22 cellular contexts compared by ENCODE assay signal in the genomic region with DNA sequence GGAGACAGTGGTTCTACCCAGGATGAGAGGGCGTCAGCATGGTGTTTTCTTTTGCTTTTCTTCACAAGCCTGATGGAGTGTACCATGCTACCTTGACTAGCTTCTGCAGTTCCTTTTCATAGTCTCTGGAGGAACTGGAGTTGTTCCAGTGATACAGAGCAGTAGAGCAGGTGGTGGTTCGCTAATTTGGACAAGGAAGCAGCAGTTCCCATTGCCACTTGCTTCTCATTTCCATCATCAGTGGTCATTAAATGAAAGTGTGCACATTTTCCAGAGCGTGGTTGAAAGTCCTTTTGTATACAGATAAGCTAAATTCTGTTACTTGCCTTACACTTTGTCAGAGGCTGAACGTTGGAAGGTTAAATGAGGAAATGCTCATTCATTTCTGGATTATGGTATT.
DNase-seq lines count a peak whose midpoint lies in the region; ATAC-seq, FAIRE-seq and TF ChIP-seq lines count a peak whose summit lies in the region.
"Had no signal": no experiment of that assay in that cellular context is flagged by ENCODE, and none has a peak within 500 bp of the region (broad histone marks: within the 10 kb centered on the region; RNA-seq: fewer than 3 reads in every experiment).

No MANE protein-coding gene starts in this region.

- WGBS in esophagus squamous epithelium, 2 donors, result 70 to 84% methylated on average over 4 of the region's 4 CpGs

- FAIRE-seq in GM12892 (lab: Jason Lieb, UNC), result peak; percentile 64
- FAIRE-seq: H54, K562 had no signal

- DNase-seq in GM12892 (ENCODE audit: insufficient read length), result no peak
- DNase-seq in myocyte (ENCODE audit: low read depth), result peak; percentile 58
- DNase-seq in esophagus squamous epithelium (lab: John Stamatoyannopoulos, UW), result no peak
- DNase-seq in NCI-H524 treated with DMSO at 0.1 percent for 48 hours (lab: John Stamatoyannopoulos, UW), result no peak
- DNase-seq: Caco-2; CD8-positive, alpha-beta T cell; DMS79 treated with DMSO at 0.1 percent for 48 hours; MV-4-11; NCI-H1105; NCI-H1436 treated with DMSO at 0.1 percent for 48 hours; NCI-H187 treated with DMSO at 0.1 percent for 48 hours; NCI-H2107; NCI-H446 treated with DMSO at 0.1 percent for 48 hours; NCI-H526 treated with DMSO at 0.1 percent for 48 hours; SK-N-SH; SW 1271 had no signal

- intact Hi-C loops in esophagus squamous epithelium (cut with DNase I), result loop anchor here (10.0 kb wide), 2 partner anchors 184 to 324 kb away; a partner anchor contains a TSS

- ATAC-seq in GM21367 (IDR thresholded peaks at IDR 0.05; ENCODE audit: unreplicated experiment), result no peak
- ATAC-seq: CD8-positive, alpha-beta T cell; K562 had no signal

- peak overlapping the region; percentile 1; the same call in 1 of the 2 replicates for H3K4me2 ChIP-seq in OCI-LY3 (ENCODE audit: low read length)
- H3K4me2 ChIP-seq: SK-N-SH had no signal

- TF ChIP-seq CTCF in OCI-LY3 (IDR thresholded peaks at IDR 0.05; ENCODE audit: low read depth, low read length) (no peak), esophagus squamous epithelium (IDR thresholded peaks at IDR 0.05) (no peak)

- no peak overlapping the region for H3K4me3 ChIP-seq in OCI-LY3 (ENCODE audit: low read length)
- H3K4me3 ChIP-seq in duodenal mucosa (ENCODE audit: low read depth in 1 of 2, low read length in 2 of 2), result peak overlapping the region; percentile 34 to 50
- no peak overlapping the region for H3K4me3 ChIP-seq in esophagus squamous epithelium
- H3K4me3 ChIP-seq: K562 had no signal

- no peak overlapping the region for H2AFZ ChIP-seq in OCI-LY3 (ENCODE audit: low read depth, low read length)

- no peak overlapping the region for H3K27ac ChIP-seq in OCI-LY3 (ENCODE audit: low read length)
- H3K27ac ChIP-seq in duodenal mucosa (ENCODE audit: low read depth, low read length), result no peak overlapping the region
- no peak overlapping the region for H3K27ac ChIP-seq in esophagus squamous epithelium
- H3K27ac ChIP-seq: C4-2B had no signal

- H4K20me1 ChIP-seq in OCI-LY3 (ENCODE audit: insufficient read depth, low read length), result no peaks in the 10 kb centered on the region

- H3K27me3 ChIP-seq in OCI-LY3 (ENCODE audit: low read depth, low read length), result no peaks in the 10 kb centered on the region
- H3K27me3 ChIP-seq in duodenal mucosa (ENCODE audit: control insufficient read depth in 1 of 2, insufficient read depth in 2 of 2, low read length in 2 of 2), result no peaks in the 10 kb centered on the region
- no peaks in the 10 kb centered on the region for H3K27me3 ChIP-seq in esophagus squamous epithelium

- H3K9ac ChIP-seq in OCI-LY3 (ENCODE audit: low read length) (no peak overlapping the region), duodenal mucosa (ENCODE audit: low read depth in 1 of 2, low read length in 2 of 2) (no peak overlapping the region)
- H3K9ac ChIP-seq: SK-N-SH had no signal

- H3K36me3 ChIP-seq in OCI-LY3 (replicated peaks; ENCODE audit: low read depth, low read length) (no peaks in the 10 kb centered on the region), duodenal mucosa (ENCODE audit: control insufficient read depth in 1 of 2, insufficient read depth in 2 of 2, low read length in 2 of 2) (no peaks in the 10 kb centered on the region), esophagus squamous epithelium (peaks cover 0 to 14% (median 0%) of the 10 kb centered on the region in 3 donors)

- H3K79me2 ChIP-seq in OCI-LY3 (ENCODE audit: low read length), result no peaks in the 10 kb centered on the region

- peaks cover 14% of the 10 kb centered on the region for H3K4me1 ChIP-seq in OCI-LY3 (ENCODE audit: low read length)
- peaks cover 11 to 16% of the 10 kb centered on the region in 2 donors for H3K4me1 ChIP-seq in duodenal mucosa (ENCODE audit: control insufficient read depth in 1 of 2, insufficient read depth in 2 of 2, low read length in 2 of 2)
- no peaks in the 10 kb centered on the region for H3K4me1 ChIP-seq in esophagus squamous epithelium
- H3K4me1 ChIP-seq: Caco-2 had no signal

- no peaks in the 10 kb centered on the region for H3K9me3 ChIP-seq in OCI-LY3 (ENCODE audit: insufficient read depth, low read length)
- H3K9me3 ChIP-seq in duodenal mucosa (ENCODE audit: control insufficient read depth in 1 of 2, low read length in 2 of 2), result no peaks in the 10 kb centered on the region
- H3K9me3 ChIP-seq in esophagus squamous epithelium, result no peaks in the 10 kb centered on the region
- H3K9me3 ChIP-seq: Caco-2, SK-N-SH had no signal

- TF ChIP-seq POLR2A in GM12892 (IDR thresholded peaks at IDR 0.05; ENCODE audit: low read depth, low read length) (no peak), esophagus squamous epithelium (IDR thresholded peaks at IDR 0.05) (no peak)

Comparison
In these comparisons a context has a peak if more than half of its experiments do, and no peak if none do; other contexts are left out.
1. H3K4me3 ChIP-seq: peak in duodenal mucosa (2 of 2); none in OCI-LY3 (single experiment) and esophagus squamous epithelium (0 of 4).